Comparison of ENCODE assay signal across 16 cellular contexts in genomic region chr7:66929170-66929569, GRCh38. TPM values are rescaled to one million over a fixed set of nuclear protein-coding genes. Genes with fewer than 3 reads are reported as not detected.
DNase-seq lines count a peak whose midpoint lies in the region; ATAC-seq and TF ChIP-seq lines count a peak whose summit lies in the region.
"Had no signal": no experiment of that assay in that cellular context is flagged by ENCODE, and none has a peak within 500 bp of the region (broad histone marks: within the 10 kb centered on the region; RNA-seq: fewer than 3 reads in every experiment).

No MANE protein-coding gene starts in this region.

- H3K27ac ChIP-seq in SK-N-SH (ENCODE audit: low read depth in 2 of 2, low read length in 1 of 2) (no peak overlapping the region), neural progenitor cell (no peak overlapping the region)
- H3K27ac ChIP-seq: 22Rv1, BLaER1, GM23248, HL-60 had no signal

- ATAC-seq in SK-N-SH treated with all-trans-retinoic acid at 6 μM for 48 hours (no peak), HG03432 (IDR thresholded peaks at IDR 0.05; ENCODE audit: unreplicated experiment) (no peak)
- no peak for ATAC-seq in central memory CD8-positive, alpha-beta T cell (replicated peaks; ENCODE audit: extremely low read depth, poor library complexity, severe bottlenecking)

- H3K9me3 ChIP-seq in SK-N-SH: no peaks in the 10 kb centered on the region
- no peaks in the 10 kb centered on the region for H3K9me3 ChIP-seq in neural progenitor cell (ENCODE audit: low read depth)
- H3K9me3 ChIP-seq: BLaER1 had no signal

- no peaks in the 10 kb centered on the region for H3K9me2 ChIP-seq in SK-N-SH

- POLR2A ChIA-PET in SK-N-SH (lab: Yijun Ruan, JAX): no interaction called here

- H3K27ac Mint-ChIP-seq in central memory CD8-positive, alpha-beta T cell (ENCODE audit: low read depth): peak overlapping the region; percentile 32
- H3K27ac Mint-ChIP-seq in neural progenitor cell: peak overlapping the region; percentile 60

- H3K4me1 ChIP-seq in SK-N-SH (ENCODE audit: control insufficient read depth in 1 of 2, insufficient read depth in 2 of 2, low read depth in 1 of 2, low read length in 1 of 2) (no peaks in the 10 kb centered on the region), neural progenitor cell (peaks cover 5% of the 10 kb centered on the region)

- no peak overlapping the region for H3K9ac ChIP-seq in SK-N-SH
- H3K9ac ChIP-seq in neural progenitor cell: no peak overlapping the region
- H3K9ac ChIP-seq: BLaER1, GM23248 had no signal

- H3K4me3 Mint-ChIP-seq in central memory CD8-positive, alpha-beta T cell: no peak overlapping the region
- H3K4me3 Mint-ChIP-seq in neural progenitor cell: no peak overlapping the region

- H3K36me3 ChIP-seq in SK-N-SH (replicated peaks in 1 of 2; ENCODE audit: control insufficient read depth in 1 of 2, insufficient read depth in 2 of 2, low read length in 1 of 2) (peaks cover 0 to 24% of the 10 kb centered on the region in 2 experiments), neural progenitor cell (no peaks in the 10 kb centered on the region)

- peaks cover 8% of the 10 kb centered on the region for H3F3A ChIP-seq in SK-N-SH (replicated peaks; ENCODE audit: insufficient read depth)
- no peaks in the 10 kb centered on the region for H3F3A ChIP-seq in neural progenitor cell (ENCODE audit: low read depth)

- TF ChIP-seq RAD21 in SK-N-SH (IDR thresholded peaks at IDR 0.05; ENCODE audit: low read length) (no peak), Ishikawa (IDR thresholded peaks at IDR 0.05; ENCODE audit: low read depth) (no peak)

- H4K20me1 ChIP-seq in SK-N-SH (ENCODE audit: insufficient read depth) (peaks cover 88% of the 10 kb centered on the region), neural progenitor cell (ENCODE audit: low read depth) (peaks cover 19% of the 10 kb centered on the region)

- H3K36me3 Mint-ChIP-seq in central memory CD8-positive, alpha-beta T cell (ENCODE audit: insufficient read depth): peaks cover 20% of the 10 kb centered on the region
- peaks cover 17% of the 10 kb centered on the region for H3K36me3 Mint-ChIP-seq in neural progenitor cell

- DNase-seq in SK-N-SH: no peak
- no peak for DNase-seq in central memory CD8-positive, alpha-beta T cell (ENCODE audit: low spot score in 2 of 2)
- no peak for DNase-seq in neural progenitor cell (ENCODE audit: low spot score)
- DNase-seq in NCI-H2029 (lab: John Stamatoyannopoulos, UW): no peak
- DNase-seq in UCSD-AML1 (lab: John Stamatoyannopoulos, UW; ENCODE audit: unreplicated experiment): no peak
- DNase-seq: AML-193, DMS53, GF-D8, GM23248, H7 had no signal

- no peak overlapping the region for H3K4me2 ChIP-seq in SK-N-SH
- H3K4me2 ChIP-seq in neural progenitor cell: no peak overlapping the region
- H3K4me2 ChIP-seq: BLaER1 had no signal

- no peaks in the 10 kb centered on the region for H3K9me3 Mint-ChIP-seq in central memory CD8-positive, alpha-beta T cell
- H3K9me3 Mint-ChIP-seq in neural progenitor cell: no peaks in the 10 kb centered on the region

- H2AFZ ChIP-seq in SK-N-SH (ENCODE audit: low read depth): no peak overlapping the region
- H2AFZ ChIP-seq in neural progenitor cell (replicated peaks): no peak overlapping the region
- H2AFZ ChIP-seq: GM23248 had no signal

- H3K79me2 ChIP-seq in SK-N-SH (ENCODE audit: insufficient read depth): peaks cover 100% of the 10 kb centered on the region
- peaks cover 100% of the 10 kb centered on the region for H3K79me2 ChIP-seq in neural progenitor cell (ENCODE audit: low read depth)

- peaks cover 64% of the 10 kb centered on the region for H3K4me1 Mint-ChIP-seq in central memory CD8-positive, alpha-beta T cell
- peaks cover 11% of the 10 kb centered on the region for H3K4me1 Mint-ChIP-seq in neural progenitor cell

- no peaks in the 10 kb centered on the region for H3K27me3 Mint-ChIP-seq in central memory CD8-positive, alpha-beta T cell
- H3K27me3 Mint-ChIP-seq in neural progenitor cell (ENCODE audit: insufficient read depth, low read depth): peaks cover 4% of the 10 kb centered on the region

- CTCF ChIA-PET in SK-N-SH (lab: Yijun Ruan, JAX): no interaction called here

- no peak overlapping the region for H3K4me3 ChIP-seq in SK-N-SH (ENCODE audit: low read depth in 2 of 2, low read length in 1 of 2)
- no peak overlapping the region for H3K4me3 ChIP-seq in neural progenitor cell
- H3K4me3 ChIP-seq: BLaER1, GM23248 had no signal

- TF ChIP-seq CTCF in SK-N-SH (IDR thresholded peaks at IDR 0.05) (no peak), neural progenitor cell (IDR thresholded peaks at IDR 0.05) (no peak)

- 97% methylated on average over 8 of the region's 8 CpGs for WGBS in SK-N-SH (ENCODE audit: low lambda C conversion rate)

- H3K27me3 ChIP-seq in SK-N-SH (ENCODE audit: insufficient read depth) (no peaks in the 10 kb centered on the region), neural progenitor cell (no peaks in the 10 kb centered on the region)
- H3K27me3 ChIP-seq: BLaER1 had no signal

- TF ChIP-seq EP300 in SK-N-SH (IDR thresholded peaks at IDR 0.05; ENCODE audit: borderline replicate concordance in 1 of 2, low read depth in 1 of 2, low read length in 1 of 2) (no peak), Ishikawa (IDR thresholded peaks at IDR 0.05; ENCODE audit: borderline replicate concordance) (no peak)

TF ChIP-seq in SK-N-SH, 30 proteins besides CTCF, POLR2A, EP300 and RAD21 (continues in another document):
- TF ChIP-seq RXRA (IDR thresholded peaks at IDR 0.05; ENCODE audit: borderline replicate concordance, low read depth): no peak
- TF ChIP-seq PBX3 (IDR thresholded peaks at IDR 0.05): no peak
- TF ChIP-seq TCF12 (IDR thresholded peaks at IDR 0.05): no peak
- TF ChIP-seq CHD2 (IDR thresholded peaks at IDR 0.05; ENCODE audit: low read length, partially characterized antibody): no peak

TF ChIP-seq in SK-N-SH treated with all-trans-retinoic acid at 6 μM for 48 hours, 23 proteins besides CTCF, POLR2A, EP300 and RAD21 (continues in another document):
- TF ChIP-seq PATZ1 (CRISPR knock-in tag; IDR thresholded peaks at IDR 0.05; ENCODE audit: borderline replicate concordance) (no peak), ZNF565 (CRISPR knock-in tag; conservative IDR thresholded peaks at IDR 0.05; ENCODE audit: low read depth) (no peak)

TF ChIP-seq in Ishikawa, 13 proteins besides CTCF, POLR2A, EP300 and RAD21:
- TF ChIP-seq TAF1 (IDR thresholded peaks at IDR 0.05; ENCODE audit: low read depth) (no peak), MAX (IDR thresholded peaks at IDR 0.05) (no peak), TCF12 (IDR thresholded peaks at IDR 0.05; ENCODE audit: low read depth) (no peak), YY1 (IDR thresholded peaks at IDR 0.05; ENCODE audit: low read depth) (no peak), REST (IDR thresholded peaks at IDR 0.05; ENCODE audit: low read depth) (peak; percentile 72)

RNA-seq across cellular contexts. Expression of gene TMEM248, which starts 8.1 kb away (rescaled TPM):
- polyA plus RNA-seq in SK-N-SH (2012; rRNA removed): 146 and 185 TPM in 2 replicates
- 89.0 and 113 TPM in 2 replicates for polyA plus RNA-seq in SK-N-SH (2012; cell fraction: cytosol; rRNA removed)
- polyA plus RNA-seq in SK-N-SH (2012; cell fraction: nucleus; rRNA removed): 84.6 and 136 TPM in 2 replicates
- 59.9 and 75.6 TPM in 2 replicates for total RNA-seq in neural progenitor cell (ENCODE audit: low replicate concordance)
